In genomic region chr20:19019734-19020364, GRCh38 we compare ENCODE assay signal across 31 cellular contexts.
DNase-seq lines count a peak whose midpoint lies in the region; ATAC-seq and TF ChIP-seq lines count a peak whose summit lies in the region.
"Had no signal": no experiment of that assay in that cellular context is flagged by ENCODE, and none has a peak within 500 bp of the region (broad histone marks: within the 10 kb centered on the region; RNA-seq: fewer than 3 reads in every experiment).

No MANE protein-coding gene starts in this region.

- H3K27me3 ChIP-seq in A673 (replicated peaks; ENCODE audit: insufficient read depth, low read depth, low read length, poor library complexity) (no peaks in the 10 kb centered on the region), PC-3 (ENCODE audit: low read length) (peaks cover 34% of the 10 kb centered on the region), psoas muscle (ENCODE audit: insufficient read depth in 3 of 3, low read length in 2 of 3) (no peaks in the 10 kb centered on the region)
- H3K27me3 ChIP-seq: hepatocyte, pancreas, sigmoid colon, stomach, tibial nerve had no signal

- no peaks in the 10 kb centered on the region for H3K79me2 ChIP-seq in PC-3 (ENCODE audit: low read length)
- H3K79me2 ChIP-seq: hepatocyte had no signal

- H3K4me1 ChIP-seq in A673 (ENCODE audit: insufficient read depth, low read length, poor library complexity, severe bottlenecking) (no peaks in the 10 kb centered on the region), PC-3 (ENCODE audit: insufficient read depth, low read length) (no peaks in the 10 kb centered on the region), psoas muscle (no peaks in the 10 kb centered on the region)
- H3K4me1 ChIP-seq: A549, pancreas, stomach, tibial nerve had no signal

- H3K4me1 Mint-ChIP-seq in nephron progenitor cell: peaks cover 24% of the 10 kb centered on the region
- H3K4me1 Mint-ChIP-seq: immature natural killer cell; naive thymus-derived CD8-positive, alpha-beta T cell; T-helper 17 cell had no signal

- no peaks in the 10 kb centered on the region for H3K36me3 ChIP-seq in A673 (ENCODE audit: insufficient read depth, low read length, poor library complexity, severe bottlenecking)
- no peaks in the 10 kb centered on the region for H3K36me3 ChIP-seq in PC-3 (ENCODE audit: low read depth, low read length)
- H3K36me3 ChIP-seq in psoas muscle (ENCODE audit: insufficient read depth in 1 of 2, low read depth in 1 of 2): no peaks in the 10 kb centered on the region
- H3K36me3 ChIP-seq: pancreas, sigmoid colon, stomach, tibial nerve had no signal

- H3K36me3 Mint-ChIP-seq in nephron progenitor cell (ENCODE audit: low read depth): no peaks in the 10 kb centered on the region
- H3K36me3 Mint-ChIP-seq: IgD-negative memory B cell, immature natural killer cell, mesothelial cell of epicardium had no signal

- H3K4me2 ChIP-seq in PC-3 (ENCODE audit: low read length): no peak overlapping the region
- H3K4me2 ChIP-seq: A549, hepatocyte had no signal

- POLR2A ChIA-PET in A673 (lab: Charles Lee; ENCODE audit: low non-redundant PET) (no interaction called here), PC-3 (lab: Charles Lee; ENCODE audit: unreplicated experiment) (no interaction called here)

- H3K9me2 ChIP-seq in PC-3 (replicated peaks; ENCODE audit: low read length): no peaks in the 10 kb centered on the region

- peaks cover 7% of the 10 kb centered on the region for H3K27me3 Mint-ChIP-seq in nephron progenitor cell (ENCODE audit: low read depth, poor library complexity)

- BruUV-seq in A673 (replicated peaks; lab: Mats Ljungman, UMichigan) (no TSS peak), PC-3 (replicated peaks; lab: Mats Ljungman, UMichigan) (no TSS peak)

- no peak for ATAC-seq in PC-3
- no peak for ATAC-seq in HG03571 (IDR thresholded peaks at IDR 0.05; ENCODE audit: unreplicated experiment)
- ATAC-seq in psoas muscle: no peak
- no peak for ATAC-seq in GM21529 (IDR thresholded peaks at IDR 0.05; ENCODE audit: unreplicated experiment)
- ATAC-seq: A549; left lobe of liver; naive thymus-derived CD8-positive, alpha-beta T cell; pancreas; T-helper 17 cell had no signal

- peak overlapping the region; percentile 64 for H3K27ac Mint-ChIP-seq in nephron progenitor cell
- H3K27ac Mint-ChIP-seq: activated naive CD4-positive, alpha-beta T cell treated with anti-CD3 and anti-CD28 coated beads for 36 hours; B cell; IgD-negative memory B cell; mesothelial cell of epicardium; naive thymus-derived CD8-positive, alpha-beta T cell; T-helper 17 cell had no signal

- no peaks in the 10 kb centered on the region for H4K20me1 ChIP-seq in PC-3 (ENCODE audit: low read length)

- H3K4me3 ChIP-seq in A673 (ENCODE audit: low read depth, low read length, poor library complexity, severe bottlenecking) (no peak overlapping the region), PC-3 (ENCODE audit: low read length) (no peak overlapping the region), psoas muscle (no peak overlapping the region)
- H3K4me3 ChIP-seq: A549, hepatocyte, pancreas, sigmoid colon, SK-N-MC, stomach, tibial nerve had no signal

- H3K9me3 Mint-ChIP-seq in nephron progenitor cell: no peaks in the 10 kb centered on the region
- H3K9me3 Mint-ChIP-seq: immature natural killer cell; mesothelial cell of epicardium; naive thymus-derived CD8-positive, alpha-beta T cell had no signal

- H2AFZ ChIP-seq in PC-3 (ENCODE audit: low read length): no peak overlapping the region
- H2AFZ ChIP-seq: hepatocyte had no signal

- TF ChIP-seq CTCF in A673 (conservative IDR thresholded peaks at IDR 0.05; ENCODE audit: low read depth, low read length) (peak; percentile 38), GM12873 (IDR thresholded peaks at IDR 0.05; ENCODE audit: insufficient read depth, low read depth, low read length, missing control alignments) (peak; percentile 32), PC-3 (conservative IDR thresholded peaks at IDR 0.05; ENCODE audit: low read depth, low read length) (0 out of 2 replicates have a peak, but pooled peaks have one; percentile 24), nephron progenitor cell (IDR thresholded peaks at IDR 0.05) (no peak), psoas muscle (IDR thresholded peaks at IDR 0.05) (no peak)

- intact Hi-C loops in A673 (cut with micrococcal nuclease; ENCODE audit: unreplicated experiment) (no loop called here), PC-3 (cut with micrococcal nuclease) (no loop called here), psoas muscle (cut with DNase I) (loop anchor here in 1 of 2 donors (10.0 kb wide), 1 partner anchor 65 kb away; no protein-coding TSS in a partner anchor)

- H3K4me3 Mint-ChIP-seq in nephron progenitor cell: no peak overlapping the region
- H3K4me3 Mint-ChIP-seq: activated naive CD4-positive, alpha-beta T cell treated with anti-CD3 and anti-CD28 coated beads for 36 hours; B cell; IgD-negative memory B cell; immature natural killer cell; mesothelial cell of epicardium; naive thymus-derived CD8-positive, alpha-beta T cell; T-helper 17 cell had no signal

- H3K27ac ChIP-seq in A673 (ENCODE audit: low read depth, low read length, poor library complexity, severe bottlenecking): no peak overlapping the region
- H3K27ac ChIP-seq in PC-3 (ENCODE audit: low read length): no peak overlapping the region
- H3K27ac ChIP-seq in psoas muscle: no peak overlapping the region
- H3K27ac ChIP-seq: A549, hepatocyte, pancreas, RWPE1, sigmoid colon, SK-N-MC, stomach, tibial nerve had no signal

- H3K9ac ChIP-seq in PC-3 (ENCODE audit: low read length): no peak overlapping the region

- no peaks in the 10 kb centered on the region for H3F3A ChIP-seq in PC-3 (ENCODE audit: low read length, unreplicated experiment)

- CTCF ChIA-PET in A673 (lab: Charles Lee) (no interaction called here), PC-3 (lab: Charles Lee) (no interaction called here)

- WGBS in psoas muscle, 3 donors: 72 to 84% (median 81%) methylated on average over 5 of the region's 5 CpGs

- H3K9me3 ChIP-seq in A673 (ENCODE audit: low read depth, low read length, poor library complexity, severe bottlenecking): no peaks in the 10 kb centered on the region
- H3K9me3 ChIP-seq in PC-3 (ENCODE audit: low read length): no peaks in the 10 kb centered on the region
- H3K9me3 ChIP-seq in psoas muscle: no peaks in the 10 kb centered on the region
- H3K9me3 ChIP-seq: A549, pancreas, sigmoid colon had no signal

- DNase-seq in A673 (ENCODE audit: low spot score) (no peak), PC-3 (no peak), nephron progenitor cell (no peak), GM19238 (ENCODE audit: insufficient read length, low spot score) (no peak), psoas muscle (no peak)
- DNase-seq: activated CD4-positive, alpha-beta T cell treated with anti-CD3 and anti-CD28 coated beads for 4 hours; activated naive CD4-positive, alpha-beta T cell treated with anti-CD3 and anti-CD28 coated beads for 36 hours; DMS79; effector CD8-positive, alpha-beta T cell; foreskin melanocyte; immature natural killer cell; naive thymus-derived CD8-positive, alpha-beta T cell; NCI-H1417 treated with DMSO at 0.1 percent for 48 hours; NCI-H446 treated with DMSO at 0.1 percent for 48 hours; NK-92 treated with Interleukin-12 subunit alpha and Interleukin-12 subunit beta, amount 100 ng/mL, for 24 hours; pancreas; sigmoid colon; stomach; T-helper 17 cell had no signal

Comparison
In these comparisons a context has a peak if more than half of its experiments do, and no peak if none do; other contexts are left out.
1. CTCF ChIP-seq: peak in A673 (single experiment), GM12873 (single experiment) and PC-3 (single experiment); none in nephron progenitor cell (single experiment) and psoas muscle (single experiment).